Comparison of ENCODE assay signal across 8 cellular contexts in genomic region chr11:57311109-57311936, GRCh38. TPM values are rescaled to one million over a fixed set of nuclear protein-coding genes. Genes with fewer than 3 reads are reported as not detected.
DNase-seq lines count a peak whose midpoint lies in the region; FAIRE-seq and TF ChIP-seq lines count a peak whose summit lies in the region.

No MANE protein-coding gene starts in this region.

- H3K9me3 ChIP-seq in spleen: no peaks in the 10 kb centered on the region

- no peak for FAIRE-seq in bronchial epithelial cell (lab: Jason Lieb, UNC)

- DNase-seq in GDM1 (lab: John Stamatoyannopoulos, UW) (peak; percentile 65), H7 (peak; percentile 99), LoVo (ENCODE audit: low spot score) (peak; percentile 86), UCSD-AML1 (lab: John Stamatoyannopoulos, UW; ENCODE audit: unreplicated experiment) (peak; percentile 76), bronchial epithelial cell (ENCODE audit: low read depth) (peak; percentile 92), iPS-NIHi7 (ENCODE audit: extremely low spot score) (peak; percentile 99), spleen (peak; percentile 89), DMS114 treated with DMSO at 0.1 percent for 48 hours (lab: John Stamatoyannopoulos, UW; ENCODE audit: unreplicated experiment) (no peak)

- intact Hi-C loops in spleen (cut with DNase I; ENCODE audit: low total_unique reads): no loop called here

- peak overlapping the region in 7 of 8 donors; percentile 24 to 87 (median 83) for H3K27ac ChIP-seq in spleen

- TF ChIP-seq POLR2A in spleen (IDR thresholded peaks at IDR 0.05): no peak

- no peaks in the 10 kb centered on the region for H3K27me3 ChIP-seq in H7 (ENCODE audit: control insufficient read depth, insufficient read depth, low read length)
- no peaks in the 10 kb centered on the region for H3K27me3 ChIP-seq in bronchial epithelial cell (ENCODE audit: control insufficient read depth, insufficient read depth, low read length)
- peaks cover 0 to 12% (median 0%) of the 10 kb centered on the region in 7 donors for H3K27me3 ChIP-seq in spleen (replicated peaks in 1 of 7)

- WGBS in spleen, 5 donors: 0 to 4% (median 2%) methylated on average over 16 to 31 of the region's 31 CpGs

- H3K36me3 ChIP-seq in H7 (replicated peaks; ENCODE audit: control insufficient read depth, insufficient read depth, low read length) (peaks cover 47% of the 10 kb centered on the region), bronchial epithelial cell (ENCODE audit: control insufficient read depth, insufficient read depth, low read length) (peaks cover 50% of the 10 kb centered on the region), spleen (peaks cover 0 to 70% (median 25%) of the 10 kb centered on the region in 6 donors)

- H3K4me1 ChIP-seq in spleen: peaks cover 13 to 96% (median 56%) of the 10 kb centered on the region in 6 donors

- H3K4me3 ChIP-seq in H7 (ENCODE audit: insufficient read depth, low read depth, low read length) (peak overlapping the region; percentile 37), bronchial epithelial cell (ENCODE audit: low read depth, low read length) (peak overlapping the region; percentile 51), spleen (peak overlapping the region in 7 of 8 donors; percentile 11 to 69 (median 26))

- TF ChIP-seq CTCF in bronchial epithelial cell (IDR thresholded peaks at IDR 0.05; ENCODE audit: insufficient read depth, low read length, severe bottlenecking) (no peak), spleen (IDR thresholded peaks at IDR 0.05 in 8 of 11, conservative IDR thresholded peaks at IDR 0.05 in 3 of 11) (no peak)

RNA-seq across cellular contexts. Expression of gene TNKS1BP1, which starts 13.4 kb away (rescaled TPM):
- 38.3 and 48.5 TPM in 2 replicates for total RNA-seq in H7 (2014; rRNA removed; shearing (Covaris generic))
- 67.9 and 160 TPM in 2 replicates for total RNA-seq in bronchial epithelial cell
- 100 to 1,000 TPM in 1 of 7 donors, 10 to 100 TPM in 6; 30.5 to 126 (median 48.5) TPM for total RNA-seq in spleen
- polyA plus RNA-seq in spleen: 10 to 100 TPM; 19.8 to 51.6 (median 21.7) TPM

RNA-seq across cellular contexts. Expression of gene SSRP1, which starts 24.4 kb away (rescaled TPM):
- 158 and 173 TPM in 2 replicates for total RNA-seq in H7 (2014; rRNA removed; shearing (Covaris generic))
- total RNA-seq in bronchial epithelial cell (96.6 and 100 TPM in 2 replicates), spleen (10 to 100 TPM; 41.9 to 67.1 (median 53.1) TPM)
- polyA plus RNA-seq in spleen: 10 to 100 TPM; 35.5 to 52.0 (median 42.6) TPM

RNA-seq across cellular contexts. Expression of gene P2RX3, which starts 26.8 kb away (rescaled TPM):
- not detected in 2 replicates for total RNA-seq in H7 (2014; rRNA removed; shearing (Covaris generic))
- total RNA-seq in bronchial epithelial cell (not detected in 2 replicates), spleen (not detected)
- polyA plus RNA-seq in spleen: not detected
